Comparison of ENCODE assay signal across 31 cellular contexts in genomic region chr21:41858466-41859296, GRCh38.
"Had no signal": no experiment of that assay in that cellular context is flagged by ENCODE, and none has a peak within 500 bp of the region (broad histone marks: within the 10 kb centered on the region; RNA-seq: fewer than 3 reads in every experiment).

No MANE protein-coding gene starts in this region.

- H3K4me3 Mint-ChIP-seq: activated CD4-positive, alpha-beta T cell treated with anti-CD3 and anti-CD28 coated beads, Interleukin-2, amount 10 ng/mL, durations not matched to agents 24 days and 14 days; activated CD8-positive, alpha-beta T cell treated with anti-CD3 and anti-CD28 coated beads for 36 hours; activated naive CD4-positive, alpha-beta T cell treated with anti-CD3 and anti-CD28 coated beads for 36 hours; activated naive CD8-positive, alpha-beta T cell treated with anti-CD3 and anti-CD28 coated beads for 36 hours; activated T-cell treated with anti-CD3 and anti-CD28 coated beads, Interleukin-2, amount 50 U/mL, for 72 hours; activated T-helper 17 cell treated with anti-CD3 and anti-CD28 coated beads, Interleukin-2, amount 50 U/mL, for 72 hours; T-helper 1 cell treated with Interleukin-12 subunit alpha and Interleukin-12 subunit beta and Interleukin-4 antibody, amounts not matched to agents 30 μg/mL and 1 μg/mL, for 36 hours; T-helper 2 cell treated with Interferon-gamma antibody and Interleukin-4, amounts not matched to agents 5 μg/mL and 100 μg/mL, for 36 hours had no signal

- H3K4me1 ChIP-seq: Peyer's patch, SJSA1 had no signal

- H3K9me3 ChIP-seq: Peyer's patch, SJSA1, SK-N-SH had no signal

- H3K27ac ChIP-seq: Peyer's patch, SJSA1 had no signal

- H3K4me3 ChIP-seq: K562, Peyer's patch, SJSA1 had no signal

- H3K9ac ChIP-seq: SK-N-SH had no signal

- H3K27me3 Mint-ChIP-seq: activated CD4-positive, alpha-beta T cell treated with anti-CD3 and anti-CD28 coated beads, Interleukin-2, amount 10 ng/mL, durations not matched to agents 24 days and 14 days; activated CD8-positive, alpha-beta T cell treated with anti-CD3 and anti-CD28 coated beads for 36 hours; activated naive CD8-positive, alpha-beta T cell treated with anti-CD3 and anti-CD28 coated beads for 36 hours; activated T-helper 17 cell treated with anti-CD3 and anti-CD28 coated beads, Interleukin-2, amount 50 U/mL, for 72 hours had no signal

- DNase-seq: activated CD4-positive, alpha-beta T cell treated with anti-CD3 and anti-CD28 coated beads, Interleukin-2, amount 10 ng/mL, durations not matched to agents 24 days and 14 days; activated CD4-positive, alpha-beta T cell treated with anti-CD3 and anti-CD28 coated beads, Interleukin-2, amount 50 U/mL, for 4 hours; activated CD8-positive, alpha-beta T cell treated with anti-CD3 and anti-CD28 coated beads for 36 hours; activated gamma-delta T cell treated with Interleukin-2 at 50 U/mL for 16 hours; activated naive CD4-positive, alpha-beta T cell treated with anti-CD3 and anti-CD28 coated beads for 36 hours; activated naive CD8-positive, alpha-beta T cell treated with anti-CD3 and anti-CD28 coated beads for 36 hours; activated T-cell treated with anti-CD3 and anti-CD28 coated beads, Interleukin-2, amount 50 U/mL, for 1 hour; activated T-cell treated with anti-CD3 and anti-CD28 coated beads, Interleukin-2, amount 50 U/mL, for 72 hours; amniotic stem cell; aorta; IMR-90; NCI-H1048; NCI-H1105 treated with DMSO at 0.1 percent for 48 hours; NCI-H1436; NCI-H1694 treated with DMSO at 0.1 percent for 48 hours; NCI-H2029; NCI-H2171; NCI-H510A; NCI-H526; NCI-H748 treated with DMSO at 0.1 percent for 48 hours; NK-92 treated with Interleukin-12 subunit alpha and Interleukin-12 subunit beta, amount 100 ng/mL, for 24 hours; PC-3; Peyer's patch; RPMI8226; SHP77 treated with DMSO at 0.1 percent for 48 hours; SK-N-SH had no signal

- H3K9me3 Mint-ChIP-seq: activated CD4-positive, alpha-beta T cell treated with anti-CD3 and anti-CD28 coated beads, Interleukin-2, amount 10 ng/mL, durations not matched to agents 24 days and 14 days; activated CD8-positive, alpha-beta T cell treated with anti-CD3 and anti-CD28 coated beads for 36 hours; activated naive CD4-positive, alpha-beta T cell treated with anti-CD3 and anti-CD28 coated beads for 36 hours; activated naive CD8-positive, alpha-beta T cell treated with anti-CD3 and anti-CD28 coated beads for 36 hours; activated T-cell treated with anti-CD3 and anti-CD28 coated beads, Interleukin-2, amount 50 U/mL, for 72 hours; activated T-helper 17 cell treated with anti-CD3 and anti-CD28 coated beads, Interleukin-2, amount 50 U/mL, for 72 hours; T-helper 1 cell treated with Interleukin-12 subunit alpha and Interleukin-12 subunit beta and Interleukin-4 antibody, amounts not matched to agents 30 μg/mL and 1 μg/mL, for 36 hours; T-helper 2 cell treated with Interferon-gamma antibody and Interleukin-4, amounts not matched to agents 5 μg/mL and 100 μg/mL, for 36 hours had no signal

- H3K27ac Mint-ChIP-seq: activated CD4-positive, alpha-beta T cell treated with anti-CD3 and anti-CD28 coated beads, Interleukin-2, amount 10 ng/mL, durations not matched to agents 24 days and 14 days; activated CD8-positive, alpha-beta T cell treated with anti-CD3 and anti-CD28 coated beads for 36 hours; activated naive CD4-positive, alpha-beta T cell treated with anti-CD3 and anti-CD28 coated beads for 36 hours; activated naive CD8-positive, alpha-beta T cell treated with anti-CD3 and anti-CD28 coated beads for 36 hours; activated T-cell treated with anti-CD3 and anti-CD28 coated beads, Interleukin-2, amount 50 U/mL, for 72 hours; activated T-helper 17 cell treated with anti-CD3 and anti-CD28 coated beads, Interleukin-2, amount 50 U/mL, for 72 hours; T-helper 1 cell treated with Interleukin-12 subunit alpha and Interleukin-12 subunit beta and Interleukin-4 antibody, amounts not matched to agents 30 μg/mL and 1 μg/mL, for 36 hours; T-helper 2 cell treated with Interferon-gamma antibody and Interleukin-4, amounts not matched to agents 5 μg/mL and 100 μg/mL, for 36 hours had no signal

- ATAC-seq: activated CD8-positive, alpha-beta T cell treated with anti-CD3 and anti-CD28 coated beads for 36 hours; activated T-cell treated with anti-CD3 and anti-CD28 coated beads, Interleukin-2, amount 50 U/mL, for 72 hours; activated T-helper 17 cell treated with anti-CD3 and anti-CD28 coated beads, Interleukin-2, amount 50 U/mL, for 72 hours; K562; PC-3 had no signal

- H3K27me3 ChIP-seq: Peyer's patch, SJSA1 had no signal

- H3K4me2 ChIP-seq: SK-N-SH had no signal
